In the genomic region with DNA sequence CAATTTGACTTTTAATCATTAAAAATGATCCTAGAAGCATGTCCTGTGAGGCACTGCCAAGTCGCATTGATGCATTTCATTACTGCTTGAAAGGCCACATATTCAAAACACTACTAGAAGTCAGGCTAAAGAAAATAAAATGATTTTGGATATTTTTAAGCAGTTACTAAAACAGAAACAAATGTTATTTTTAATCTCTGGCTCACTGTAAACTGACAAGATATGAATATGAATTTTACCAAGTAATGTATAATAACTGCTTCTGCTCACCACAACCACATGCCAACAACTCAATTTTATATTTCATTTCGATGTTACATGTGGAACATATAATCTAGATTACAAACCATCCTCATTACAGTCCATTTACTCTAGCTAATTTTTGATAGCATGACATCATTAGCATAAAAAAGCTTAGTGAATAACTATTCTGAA, we compare ENCODE assay signal across 2 cellular contexts.
TF ChIP-seq lines count a peak whose summit lies in the region.

No MANE protein-coding gene starts in this region.

TF ChIP-seq in GM12878, 131 proteins besides CTCF, POLR2A, EP300 and RAD21 (continues in another document):
- peak; percentile 95 for TF ChIP-seq FOXM1 (IDR thresholded peaks at IDR 0.05; ENCODE audit: low read depth, low read length)
- no peak for TF ChIP-seq RELA (IDR thresholded peaks at IDR 0.05; ENCODE audit: borderline replicate concordance, partially characterized antibody)
- peak; percentile 91 for TF ChIP-seq ATF2 (IDR thresholded peaks at IDR 0.05; ENCODE audit: low read length)
- no peak for TF ChIP-seq PKNOX1 (IDR thresholded peaks at IDR 0.05)
- peak in 1 of 2 experiments; percentile 71; a peak in 1 of 4 replicates for TF ChIP-seq CEBPB (IDR thresholded peaks at IDR 0.05; ENCODE audit: borderline replicate concordance in 1 of 2, low read depth in 2 of 2, low read length in 2 of 2)
- TF ChIP-seq RUNX3 (IDR thresholded peaks at IDR 0.05; ENCODE audit: low read length) = peak; percentile 82
- TF ChIP-seq IRF4 (IDR thresholded peaks at IDR 0.05; ENCODE audit: low read depth, low read length) = no peak; the same call in 1 of the 2 replicates
- TF ChIP-seq HDAC2 (IDR thresholded peaks at IDR 0.05) = no peak
- peak; percentile 89; the same call in 1 of the 2 replicates for TF ChIP-seq ZNF217 (IDR thresholded peaks at IDR 0.05)
- peak; percentile 99 for TF ChIP-seq JUNB (IDR thresholded peaks at IDR 0.05)
- TF ChIP-seq MTA3 (IDR thresholded peaks at IDR 0.05; ENCODE audit: borderline replicate concordance, low read length) = peak; percentile 44; the same call in 1 of the 2 replicates
- TF ChIP-seq CREB1 (IDR thresholded peaks at IDR 0.05; ENCODE audit: low read depth) = peak; percentile 36; the same call in 1 of the 2 replicates
- 0 out of 4 replicates have a peak, but pooled peaks of 1 of the 2 experiments have one; percentile 24 for TF ChIP-seq SRF (IDR thresholded peaks at IDR 0.05; ENCODE audit: low read depth in 2 of 2, low read length in 2 of 2)
- no peak for TF ChIP-seq SREBF2 (IDR thresholded peaks at IDR 0.05; ENCODE audit: low read length)
- 0 out of 2 replicates have a peak, but pooled peaks have one; percentile 33 for TF ChIP-seq CBFB (IDR thresholded peaks at IDR 0.05; ENCODE audit: low read depth)
- TF ChIP-seq DPF2 (IDR thresholded peaks at IDR 0.05) = peak; percentile 35; the same call in 1 of the 2 replicates
- TF ChIP-seq USF2 (IDR thresholded peaks at IDR 0.05; ENCODE audit: borderline replicate concordance, low read depth, low read length) = no peak
- peak; percentile 52 for TF ChIP-seq BCL3 (IDR thresholded peaks at IDR 0.05; ENCODE audit: borderline replicate concordance, insufficient read depth, low read depth, low read length, poor library complexity, severe bottlenecking)
- TF ChIP-seq SP1 (IDR thresholded peaks at IDR 0.05; ENCODE audit: low read depth, low read length) = no peak
- TF ChIP-seq MTA2 (IDR thresholded peaks at IDR 0.05; ENCODE audit: low read depth) = peak; percentile 37; the same call in 1 of the 2 replicates
- TF ChIP-seq RAD51 (IDR thresholded peaks at IDR 0.05) = no peak
- TF ChIP-seq PAX5 (IDR thresholded peaks at IDR 0.05; ENCODE audit: borderline replicate concordance, low read depth, low read length) = no peak
- peak; percentile 99 for TF ChIP-seq MEF2A (IDR thresholded peaks at IDR 0.05; ENCODE audit: insufficient read depth, low read depth, low read length)
- TF ChIP-seq CREM (IDR thresholded peaks at IDR 0.05; ENCODE audit: low read depth) = peak; percentile 84
- TF ChIP-seq YBX1 (IDR thresholded peaks at IDR 0.05) = no peak
- TF ChIP-seq BCL11A (IDR thresholded peaks at IDR 0.05; ENCODE audit: low read depth, low read length) = peak; percentile 61
- no peak for TF ChIP-seq MYC (IDR thresholded peaks at IDR 0.05; ENCODE audit: insufficient read depth, insufficient read length, insufficient replicate concordance, low read length, severe bottlenecking)
- TF ChIP-seq GABPA (IDR thresholded peaks at IDR 0.05; ENCODE audit: low read depth) = peak; percentile 72
- peak; percentile 60 for TF ChIP-seq MEF2B (IDR thresholded peaks at IDR 0.05; ENCODE audit: partially characterized antibody, poor library complexity, severe bottlenecking)

TF ChIP-seq in SK-N-SH, 30 proteins besides CTCF, POLR2A, EP300 and RAD21:
- no peak for TF ChIP-seq FOSL2 (IDR thresholded peaks at IDR 0.05; ENCODE audit: borderline replicate concordance, low read depth)
- no peak for TF ChIP-seq JUND (IDR thresholded peaks at IDR 0.05)
- no peak for TF ChIP-seq SMC3 (IDR thresholded peaks at IDR 0.05; ENCODE audit: low read depth, low read length)
- TF ChIP-seq REST (IDR thresholded peaks at IDR 0.05; ENCODE audit: low read depth, low read length) = no peak
- no peak for TF ChIP-seq NFIC (IDR thresholded peaks at IDR 0.05; ENCODE audit: borderline replicate concordance)
- TF ChIP-seq EZH2phosphoT487 (IDR thresholded peaks at IDR 0.05; ENCODE audit: borderline replicate concordance, low read depth) = no peak
- TF ChIP-seq RCOR1 (IDR thresholded peaks at IDR 0.05; ENCODE audit: low read length) = no peak
- TF ChIP-seq PBX3 (IDR thresholded peaks at IDR 0.05) = no peak
- TF ChIP-seq ZBTB33 (IDR thresholded peaks at IDR 0.05; ENCODE audit: borderline replicate concordance, low read depth) = no peak
